In genomic region chr10:59905066-59905734, GRCh38 we compare ENCODE assay signal across 8 cellular contexts. TPM values are rescaled to one million over a fixed set of nuclear protein-coding genes. Genes with fewer than 3 reads are reported as not detected.
DNase-seq lines count a peak whose midpoint lies in the region; ATAC-seq and TF ChIP-seq lines count a peak whose summit lies in the region.

No MANE protein-coding gene starts in this region.

- H3K9me3 ChIP-seq in CD8-positive, alpha-beta memory T cell (ENCODE audit: low read length): no peaks in the 10 kb centered on the region
- H3K9me3 ChIP-seq in T-helper 17 cell (ENCODE audit: control insufficient read depth, low read length, poor library complexity, severe bottlenecking) (no peaks in the 10 kb centered on the region), ectodermal cell (ENCODE audit: control insufficient read depth, low read length) (no peaks in the 10 kb centered on the region)

- no peaks in the 10 kb centered on the region for H3K27me3 Mint-ChIP-seq in CD8-positive, alpha-beta memory T cell
- H3K27me3 Mint-ChIP-seq in T-helper 17 cell: no peaks in the 10 kb centered on the region
- no peaks in the 10 kb centered on the region for H3K27me3 Mint-ChIP-seq in mesothelial cell of epicardium (ENCODE audit: low read depth)

- H3K4me1 Mint-ChIP-seq in CD8-positive, alpha-beta memory T cell: peaks cover 65 to 79% (median 71%) of the 10 kb centered on the region in 3 donors
- H3K4me1 Mint-ChIP-seq in T-helper 17 cell: peaks cover 60% of the 10 kb centered on the region
- peaks cover 69% of the 10 kb centered on the region for H3K4me1 Mint-ChIP-seq in mesothelial cell of epicardium

- peak; percentile 42 for TF ChIP-seq POLR2A in GM19193 (IDR thresholded peaks at IDR 0.05; ENCODE audit: extremely low read depth, insufficient read depth, insufficient read length)

- WGBS in ectodermal cell, 2 experiments: 2% methylated on average over 23 of the region's 23 CpGs

- peak overlapping the region; percentile 76 for H3K27ac ChIP-seq in CD8-positive, alpha-beta memory T cell (ENCODE audit: low read depth, low read length)
- H3K27ac ChIP-seq in ectodermal cell (ENCODE audit: insufficient read depth, low read depth, low read length, poor library complexity, severe bottlenecking): peak overlapping the region; percentile 83
- H3K27ac ChIP-seq in substantia nigra (ENCODE audit: low read depth, low read length, poor library complexity, severe bottlenecking): peak overlapping the region; percentile 75

- no peaks in the 10 kb centered on the region for H3K27me3 ChIP-seq in CD8-positive, alpha-beta memory T cell (ENCODE audit: insufficient read depth, low read length, poor library complexity, severe bottlenecking)
- no peaks in the 10 kb centered on the region for H3K27me3 ChIP-seq in ectodermal cell (ENCODE audit: control insufficient read depth, insufficient read depth, low read length, poor library complexity, severe bottlenecking)

- H3K4me1 ChIP-seq in CD8-positive, alpha-beta memory T cell (ENCODE audit: insufficient read depth, low read length): peaks cover 43% of the 10 kb centered on the region
- H3K4me1 ChIP-seq in ectodermal cell (ENCODE audit: control insufficient read depth, insufficient read depth, low read length): peaks cover 30% of the 10 kb centered on the region

- H3K36me3 Mint-ChIP-seq in CD8-positive, alpha-beta memory T cell: peaks cover 0 to 21% (median 2%) of the 10 kb centered on the region in 3 donors
- peaks cover 5% of the 10 kb centered on the region for H3K36me3 Mint-ChIP-seq in T-helper 17 cell (ENCODE audit: low read depth)
- H3K36me3 Mint-ChIP-seq in mesothelial cell of epicardium: no peaks in the 10 kb centered on the region

- DNase-seq in CD8-positive, alpha-beta memory T cell: no peak
- DNase-seq in T-helper 17 cell (no peak), mesothelial cell of epicardium (ENCODE audit: low spot score in 2 of 2, unreplicated experiment in 2 of 2) (peak in 1 of 2 experiments; percentile 52), substantia nigra (lab: John Stamatoyannopoulos, UW) (peak in 18 of 49 donors; percentile 7 to 56 (median 32)), inferior parietal cortex (ENCODE audit: extremely low spot score) (no peak)

- H3K4me3 Mint-ChIP-seq in CD8-positive, alpha-beta memory T cell: peak overlapping the region; percentile 95 to 97 (median 96)
- H3K4me3 Mint-ChIP-seq in T-helper 17 cell (peak overlapping the region; percentile 98), mesothelial cell of epicardium (peak overlapping the region; percentile 91)

- POLR2A ChIA-PET in CD8-positive, alpha-beta memory T cell (lab: Charles Lee): interaction anchor here (1.4 to 1.6 kb wide), 2 partner anchors 13 to 17 kb away, joined by 4 to 5 read pairs; no protein-coding TSS in a partner anchor

- no peaks in the 10 kb centered on the region for H3K36me3 ChIP-seq in CD8-positive, alpha-beta memory T cell (ENCODE audit: insufficient read depth, low read length)
- H3K36me3 ChIP-seq in ectodermal cell (ENCODE audit: control insufficient read depth, insufficient read depth, low read length): no peaks in the 10 kb centered on the region

- H3K27ac Mint-ChIP-seq in CD8-positive, alpha-beta memory T cell: peak overlapping the region; percentile 43 to 95 (median 88)
- H3K27ac Mint-ChIP-seq in T-helper 17 cell: peak overlapping the region; percentile 98
- H3K27ac Mint-ChIP-seq in mesothelial cell of epicardium: peak overlapping the region; percentile 92

- peak overlapping the region; percentile 71 for H3K4me3 ChIP-seq in CD8-positive, alpha-beta memory T cell (ENCODE audit: low read length)
- peak overlapping the region; percentile 99 for H3K4me3 ChIP-seq in ectodermal cell (ENCODE audit: insufficient read depth, low read depth, low read length)

- no peak for TF ChIP-seq CTCF in mesothelial cell of epicardium (IDR thresholded peaks at IDR 0.05; ENCODE audit: unreplicated experiment)

- CTCF ChIA-PET in CD8-positive, alpha-beta memory T cell (lab: Charles Lee): interaction anchor here (1.1 to 2.0 kb wide), 4 partner anchors 17 to 50 kb away, joined by 5 to 10 read pairs (median 6); no protein-coding TSS in a partner anchor

- ATAC-seq in HG03159 (IDR thresholded peaks at IDR 0.05; ENCODE audit: unreplicated experiment) (peak; percentile 40), T-helper 17 cell (no peak)

- H3K9me3 Mint-ChIP-seq in CD8-positive, alpha-beta memory T cell: no peaks in the 10 kb centered on the region
- no peaks in the 10 kb centered on the region for H3K9me3 Mint-ChIP-seq in mesothelial cell of epicardium

RNA-seq across cellular contexts. Expression of gene CCDC6, which starts 1.2 kb away (rescaled TPM):
- total RNA-seq in CD8-positive, alpha-beta memory T cell: 10 to 100 TPM; 52.0 to 53.0 TPM
- 4.9 TPM for polyA plus RNA-seq in CD8-positive, alpha-beta memory T cell
- 10 to 100 TPM; 25.3 to 27.0 TPM for total RNA-seq in T-helper 17 cell
- polyA plus RNA-seq in ectodermal cell (2013, experiment 1 of 4): 39.0 TPM
- polyA plus RNA-seq in ectodermal cell (2013, experiment 2 of 4): 37.4 TPM
- polyA plus RNA-seq in ectodermal cell (2013, experiment 3 of 4): 29.9 TPM
- polyA plus RNA-seq in ectodermal cell (2013, experiment 4 of 4): 30.4 TPM
- total RNA-seq in mesothelial cell of epicardium: 49.3 to 51.4 TPM (median 50.5 TPM) in 3 replicates
